In the genomic region with DNA sequence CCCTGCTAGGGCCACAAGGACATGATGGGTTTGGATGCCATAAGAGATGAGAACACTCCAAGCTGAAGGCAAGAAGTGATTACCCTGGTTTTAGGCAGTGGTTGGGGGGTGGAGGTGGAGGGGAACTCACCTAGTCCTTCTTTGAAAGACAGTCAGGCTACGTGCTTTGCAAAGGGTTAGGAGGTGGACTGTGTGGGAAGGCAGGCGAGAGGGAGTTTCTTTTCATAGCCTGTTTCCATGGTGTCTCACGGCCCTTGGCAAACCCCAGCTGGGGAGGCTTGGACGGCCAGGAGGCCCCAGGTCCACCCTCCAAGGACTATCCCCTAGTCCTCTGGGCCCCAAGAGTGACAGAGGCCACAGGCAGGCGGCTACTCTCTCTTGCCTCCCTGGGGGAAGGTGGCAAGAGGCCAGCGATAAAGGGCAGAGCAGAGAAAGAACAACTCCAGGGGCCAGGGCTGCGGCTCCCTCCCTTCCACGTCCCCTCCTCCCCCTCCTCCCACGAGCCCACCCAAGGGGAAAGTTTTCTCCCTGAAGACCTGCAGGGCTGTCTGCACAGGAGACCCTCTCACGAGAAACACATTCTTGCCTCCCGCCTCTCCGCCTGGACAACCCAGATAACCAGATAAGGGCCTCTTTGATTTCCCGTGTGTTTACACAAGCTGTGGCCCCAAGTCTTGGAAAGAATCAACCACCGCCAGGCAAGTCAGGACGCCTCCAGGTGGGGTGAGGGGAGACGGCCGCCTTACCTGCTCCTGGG, we compare ENCODE assay signal across 9 cellular contexts.
DNase-seq lines count a peak whose midpoint lies in the region; ATAC-seq and TF ChIP-seq lines count a peak whose summit lies in the region.
"Had no signal": no experiment of that assay in that cellular context is flagged by ENCODE, and none has a peak within 500 bp of the region (broad histone marks: within the 10 kb centered on the region; RNA-seq: fewer than 3 reads in every experiment).

No MANE protein-coding gene starts in this region.

- H3K27me3 ChIP-seq in foreskin keratinocyte (peaks cover 8% of the 10 kb centered on the region), spleen (replicated peaks in 1 of 7) (no peaks in the 10 kb centered on the region)
- H3K27me3 ChIP-seq: heart left ventricle had no signal

- intact Hi-C loops in spleen (cut with DNase I; ENCODE audit: low total_unique reads) = no loop called here

- peaks cover 8% of the 10 kb centered on the region for H3K36me3 Mint-ChIP-seq in T-helper 17 cell (ENCODE audit: low read depth)

- H3K27me3 Mint-ChIP-seq in T-helper 17 cell = no peaks in the 10 kb centered on the region

- H3K9me3 ChIP-seq in T-helper 17 cell (ENCODE audit: control insufficient read depth, low read length, poor library complexity, severe bottlenecking) (no peaks in the 10 kb centered on the region), spleen (no peaks in the 10 kb centered on the region)
- H3K9me3 ChIP-seq: HAP-1, heart left ventricle had no signal

- peak overlapping the region; percentile 86 for H3K4me3 Mint-ChIP-seq in T-helper 17 cell

- no peak for TF ChIP-seq CTCF in foreskin keratinocyte (conservative IDR thresholded peaks at IDR 0.05)
- no peak for TF ChIP-seq CTCF in spleen (IDR thresholded peaks at IDR 0.05 in 8 of 11, conservative IDR thresholded peaks at IDR 0.05 in 3 of 11)

- TF ChIP-seq POLR2A in spleen (IDR thresholded peaks at IDR 0.05) = no peak

- WGBS in spleen, 5 donors = 49 to 64% (median 55%) methylated on average over 17 of the region's 17 CpGs

- peaks cover 54% of the 10 kb centered on the region for H3K4me1 Mint-ChIP-seq in T-helper 17 cell

- H3K27ac ChIP-seq in foreskin keratinocyte = no peak overlapping the region
- H3K27ac ChIP-seq in spleen = peak overlapping the region in 7 of 8 donors; percentile 18 to 66 (median 52)
- H3K27ac ChIP-seq: heart left ventricle had no signal

- H3K27ac Mint-ChIP-seq in T-helper 17 cell = peak overlapping the region; percentile 98

- H3K4me3 ChIP-seq in Jurkat, Clone E6-1 (ENCODE audit: low read length) = peak overlapping the region; percentile 63
- peak overlapping the region in 2 of 8 donors; percentile 8 to 17 for H3K4me3 ChIP-seq in spleen
- H3K4me3 ChIP-seq: HAP-1, heart left ventricle had no signal

- peaks cover 0 to 8% (median 0%) of the 10 kb centered on the region in 6 donors for H3K36me3 ChIP-seq in spleen
- H3K36me3 ChIP-seq: HAP-1, heart left ventricle had no signal

- ATAC-seq in T-helper 17 cell (no peak), foreskin keratinocyte (peak; percentile 20), GM21619 (IDR thresholded peaks at IDR 0.05; ENCODE audit: unreplicated experiment) (no peak), GM21381 (IDR thresholded peaks at IDR 0.05; ENCODE audit: unreplicated experiment) (no peak), GM21825 (IDR thresholded peaks at IDR 0.05; ENCODE audit: unreplicated experiment) (no peak)

- DNase-seq in Jurkat, Clone E6-1 (ENCODE audit: low read depth, low spot score) = no peak
- DNase-seq in T-helper 17 cell (no peak), foreskin keratinocyte (peak; percentile 12 to 36), spleen (no peak)
- DNase-seq: heart left ventricle had no signal

- no peaks in the 10 kb centered on the region for H3K4me1 ChIP-seq in foreskin keratinocyte
- H3K4me1 ChIP-seq in spleen = peaks cover 3 to 95% (median 43%) of the 10 kb centered on the region in 6 donors
- H3K4me1 ChIP-seq: HAP-1 had no signal

Comparison
In these comparisons a context has a peak if more than half of its experiments do, and no peak if none do; other contexts are left out.
1. DNase-seq: peak in foreskin keratinocyte (2 of 2); none in Jurkat, Clone E6-1 (single experiment), T-helper 17 cell (0 of 3) and spleen (single experiment).